25 cellular contexts compared by ENCODE assay signal in the genomic region with DNA sequence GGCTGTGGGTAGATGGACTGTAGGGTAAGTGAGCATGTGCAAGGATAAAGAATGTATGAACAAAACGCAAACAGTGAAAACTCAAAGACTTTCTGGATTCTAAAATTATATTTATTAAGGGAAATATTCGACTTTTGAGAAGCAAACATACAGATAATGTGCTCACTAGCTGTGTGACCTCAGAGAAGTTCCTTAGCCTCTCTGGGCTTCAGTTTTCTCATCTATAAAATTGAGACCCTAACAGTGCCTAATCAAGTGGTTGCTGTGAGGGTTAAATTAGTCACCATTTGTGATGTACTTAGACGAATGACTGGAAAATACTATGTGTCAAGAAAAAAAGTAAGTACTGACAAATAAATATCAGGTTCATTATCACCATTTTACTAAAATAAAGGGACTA.
"Had no signal": no experiment of that assay in that cellular context is flagged by ENCODE, and none has a peak within 500 bp of the region (broad histone marks: within the 10 kb centered on the region; RNA-seq: fewer than 3 reads in every experiment).

No MANE protein-coding gene starts in this region.

- H3K4me3 ChIP-seq: colonic mucosa, esophagus squamous epithelium, lung, ovary, psoas muscle, sigmoid colon, testis, tibial artery had no signal

- H3K27me3 Mint-ChIP-seq: dendritic cell treated with granulocyte-macrophage colony-stimulating factor and Interleukin-4, amounts not matched to agents 40 ng/mL and 50 ng/mL, for 4 days; memory B cell; type B pancreatic cell had no signal

- H3K4me3 Mint-ChIP-seq: dendritic cell treated with granulocyte-macrophage colony-stimulating factor and Interleukin-4, amounts not matched to agents 40 ng/mL and 50 ng/mL, for 4 days; memory B cell; naive thymus-derived CD4-positive, alpha-beta T cell; nephron progenitor cell; stimulated activated effector memory CD8-positive, alpha-beta T cell treated with anti-CD3 and anti-CD28 coated beads, Interleukin-12 subunit alpha, Interleukin-12 subunit beta, amount 100 ng/mL, for 72 hours; type B pancreatic cell had no signal

- H3K9me3 Mint-ChIP-seq: dendritic cell treated with granulocyte-macrophage colony-stimulating factor and Interleukin-4, amounts not matched to agents 40 ng/mL and 50 ng/mL, for 4 days; memory B cell; stimulated activated effector memory CD8-positive, alpha-beta T cell treated with anti-CD3 and anti-CD28 coated beads, Interleukin-12 subunit alpha, Interleukin-12 subunit beta, amount 100 ng/mL, for 72 hours; type B pancreatic cell had no signal

- ATAC-seq: left lobe of liver; naive thymus-derived CD4-positive, alpha-beta T cell; psoas muscle; right cardiac atrium; stimulated activated effector memory CD8-positive, alpha-beta T cell treated with anti-CD3 and anti-CD28 coated beads, Interleukin-12 subunit alpha, Interleukin-12 subunit beta, amount 100 ng/mL, for 72 hours had no signal

- H3K4me1 ChIP-seq: colonic mucosa, esophagus squamous epithelium, psoas muscle, testis had no signal

- H3K36me3 ChIP-seq: colonic mucosa, esophagus squamous epithelium, ovary, sigmoid colon, tibial artery had no signal

- H3K27ac ChIP-seq: colonic mucosa, esophagus squamous epithelium, ovary, psoas muscle, sigmoid colon, testis, tibial artery had no signal

- H3K9me3 ChIP-seq: colonic mucosa, esophagus squamous epithelium, ovary, psoas muscle, sigmoid colon, testis, tibial artery had no signal

- H3K27me3 ChIP-seq: colonic mucosa, esophagus squamous epithelium, ovary, sigmoid colon, testis, tibial artery had no signal

- H3K36me3 Mint-ChIP-seq: memory B cell; naive thymus-derived CD4-positive, alpha-beta T cell; stimulated activated effector memory CD8-positive, alpha-beta T cell treated with anti-CD3 and anti-CD28 coated beads, Interleukin-12 subunit alpha, Interleukin-12 subunit beta, amount 100 ng/mL, for 72 hours; type B pancreatic cell had no signal

- DNase-seq: colonic mucosa; effector memory CD4-positive, alpha-beta T cell; erythroblast; esophagus squamous epithelium; kidney; midbrain; naive thymus-derived CD4-positive, alpha-beta T cell; nephron progenitor cell; nucleus accumbens; ovary; posterior cingulate gyrus; psoas muscle; right cardiac atrium; sigmoid colon; stimulated activated CD4-positive, alpha-beta T cell treated with anti-CD3 and anti-CD28 coated beads, Interleukin-2, amount 100 ng/mL, for 24 hours; stimulated activated CD4-positive, alpha-beta T cell treated with anti-CD3 and anti-CD28 coated beads, Interleukin-4, amount 100 ng/mL, for 24 hours; stimulated activated naive CD4-positive, alpha-beta T cell treated with Interleukin-2 at 50 U/mL for 16 hours; testis; tibial artery had no signal

- H3K4me1 Mint-ChIP-seq: memory B cell; naive thymus-derived CD4-positive, alpha-beta T cell; stimulated activated effector memory CD8-positive, alpha-beta T cell treated with anti-CD3 and anti-CD28 coated beads, Interleukin-12 subunit alpha, Interleukin-12 subunit beta, amount 100 ng/mL, for 72 hours had no signal

- H3K27ac Mint-ChIP-seq: dendritic cell treated with granulocyte-macrophage colony-stimulating factor and Interleukin-4, amounts not matched to agents 40 ng/mL and 50 ng/mL, for 4 days; memory B cell; naive thymus-derived CD4-positive, alpha-beta T cell; nephron progenitor cell; stimulated activated effector memory CD8-positive, alpha-beta T cell treated with anti-CD3 and anti-CD28 coated beads, Interleukin-12 subunit alpha, Interleukin-12 subunit beta, amount 100 ng/mL, for 72 hours; type B pancreatic cell had no signal
